Comparison of ENCODE assay signal across 11 cellular contexts in the genomic region with DNA sequence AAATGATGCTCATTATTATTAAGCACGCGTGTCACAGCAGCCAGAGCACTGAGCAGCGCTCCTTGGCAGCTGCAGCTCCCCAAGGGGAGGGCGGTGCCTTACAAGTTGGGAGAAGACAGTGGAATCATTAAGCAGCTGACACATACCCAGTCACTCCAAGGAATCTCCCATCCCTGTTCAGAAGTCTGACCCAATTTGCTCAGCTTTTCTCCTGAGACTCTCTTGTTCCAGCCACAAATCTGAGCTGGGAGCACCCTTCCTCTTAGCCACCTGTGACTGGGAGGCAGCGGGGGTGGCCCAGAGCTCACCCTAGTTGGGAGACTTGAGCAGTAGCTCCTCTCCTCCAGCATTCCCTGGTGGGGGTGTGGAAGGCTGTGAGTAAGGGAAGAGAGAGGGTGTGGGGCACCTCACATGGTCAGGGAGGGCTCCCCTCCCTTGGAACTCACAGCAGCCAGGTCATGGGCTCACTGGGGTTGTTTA.
DNase-seq lines count a peak whose midpoint lies in the region; ATAC-seq, FAIRE-seq and TF ChIP-seq lines count a peak whose summit lies in the region.
"Had no signal": no experiment of that assay in that cellular context is flagged by ENCODE, and none has a peak within 500 bp of the region (broad histone marks: within the 10 kb centered on the region; RNA-seq: fewer than 3 reads in every experiment).

No MANE protein-coding gene starts in this region.

- H3K4me2 ChIP-seq in mammary epithelial cell (ENCODE audit: insufficient read depth, low read depth, low read length): no peak overlapping the region

- H3K36me3 ChIP-seq in mammary epithelial cell (ENCODE audit: insufficient read depth, low read length) (no peaks in the 10 kb centered on the region), small intestine (ENCODE audit: control insufficient read depth in 2 of 2, insufficient read depth in 2 of 2, low read length in 2 of 2) (no peaks in the 10 kb centered on the region)

- H4K20me1 ChIP-seq in mammary epithelial cell (ENCODE audit: insufficient read depth, low read length): no peaks in the 10 kb centered on the region

- H3K4me1 ChIP-seq in mammary epithelial cell (ENCODE audit: insufficient read depth, low read length) (peaks cover 13% of the 10 kb centered on the region), right cardiac atrium (ENCODE audit: control insufficient read depth, insufficient read depth, low read length) (peaks cover 20% of the 10 kb centered on the region), small intestine (ENCODE audit: control insufficient read depth in 2 of 2, insufficient read depth in 1 of 2, low read depth in 1 of 2, low read length in 1 of 2) (peaks cover 0 to 3% of the 10 kb centered on the region in 2 donors)

- H3K36me3 Mint-ChIP-seq in stimulated activated effector memory CD8-positive, alpha-beta T cell treated with anti-CD3 and anti-CD28 coated beads, Interleukin-12 subunit alpha, Interleukin-12 subunit beta, amount 100 ng/mL, for 72 hours: no peaks in the 10 kb centered on the region
- no peaks in the 10 kb centered on the region for H3K36me3 Mint-ChIP-seq in Calu3 (ENCODE audit: insufficient read depth, unreplicated experiment)

- in situ Hi-C loops in mammary epithelial cell (cut with MboI; ENCODE audit: low sequenced_read_pairs in 2 of 2): no loop called here

- H3K9ac ChIP-seq in mammary epithelial cell (ENCODE audit: insufficient read depth, low read length): no peak overlapping the region

- TF ChIP-seq CTCF in mammary epithelial cell (conservative IDR thresholded peaks at IDR 0.05 in 1 of 2, IDR thresholded peaks at IDR 0.05 in 1 of 2; ENCODE audit: extremely low read depth in 1 of 2, insufficient read depth in 1 of 2, low read depth in 1 of 2, low read length in 2 of 2) (no peak), Calu3 (IDR thresholded peaks at IDR 0.05; ENCODE audit: unreplicated experiment) (no peak)

- ATAC-seq in right cardiac atrium: peak; percentile 78 to 81
- peak; percentile 5 for ATAC-seq in stimulated activated effector memory CD8-positive, alpha-beta T cell treated with anti-CD3 and anti-CD28 coated beads, Interleukin-12 subunit alpha, Interleukin-12 subunit beta, amount 100 ng/mL, for 72 hours

- H3K79me2 ChIP-seq in mammary epithelial cell (ENCODE audit: insufficient read depth, low read length): no peaks in the 10 kb centered on the region

- H3K4me3 ChIP-seq in mammary epithelial cell (replicated peaks in 1 of 3; ENCODE audit: insufficient read depth in 1 of 3, low read depth in 2 of 3, low read length in 3 of 3) (no peak overlapping the region), right cardiac atrium (ENCODE audit: low read length) (no peak overlapping the region), small intestine (ENCODE audit: low read depth in 1 of 2, low read length in 2 of 2) (no peak overlapping the region)

- H3K27me3 Mint-ChIP-seq in Calu3 (ENCODE audit: unreplicated experiment): no peaks in the 10 kb centered on the region

- H3K9me3 ChIP-seq in mammary epithelial cell (replicated peaks; ENCODE audit: insufficient read depth, low read length) (no peaks in the 10 kb centered on the region), right cardiac atrium (ENCODE audit: control insufficient read depth, low read length) (no peaks in the 10 kb centered on the region), small intestine (ENCODE audit: control insufficient read depth, low read depth) (no peaks in the 10 kb centered on the region)

- FAIRE-seq in small intestine (lab: Jason Lieb, UNC): no peak
- FAIRE-seq: GM18507 had no signal

- H3K27ac ChIP-seq in mammary epithelial cell (ENCODE audit: insufficient read depth, low read depth, low read length) (no peak overlapping the region), right cardiac atrium (ENCODE audit: low read length) (peak overlapping the region; percentile 1), small intestine (ENCODE audit: low read depth in 1 of 2, low read length in 1 of 2) (peak overlapping the region in 1 of 2 donors; percentile 60)

- dilution Hi-C loops in mammary epithelial cell (cut with HindIII; ENCODE audit: low sequenced_read_pairs): no loop called here

- no peak overlapping the region for H3K4me3 Mint-ChIP-seq in stimulated activated effector memory CD8-positive, alpha-beta T cell treated with anti-CD3 and anti-CD28 coated beads, Interleukin-12 subunit alpha, Interleukin-12 subunit beta, amount 100 ng/mL, for 72 hours
- no peak overlapping the region for H3K4me3 Mint-ChIP-seq in Calu3 (ENCODE audit: low read depth, unreplicated experiment)

- no peak overlapping the region for H3K27ac Mint-ChIP-seq in stimulated activated effector memory CD8-positive, alpha-beta T cell treated with anti-CD3 and anti-CD28 coated beads, Interleukin-12 subunit alpha, Interleukin-12 subunit beta, amount 100 ng/mL, for 72 hours
- no peak overlapping the region for H3K27ac Mint-ChIP-seq in Calu3 (ENCODE audit: unreplicated experiment)

- H3K27me3 ChIP-seq in mammary epithelial cell (ENCODE audit: insufficient read depth, low read length) (no peaks in the 10 kb centered on the region), right cardiac atrium (ENCODE audit: control insufficient read depth, insufficient read depth) (no peaks in the 10 kb centered on the region), small intestine (ENCODE audit: control insufficient read depth in 2 of 2, insufficient read depth in 2 of 2, low read length in 2 of 2) (no peaks in the 10 kb centered on the region)

- 55% methylated on average over 5 of the region's 5 CpGs for WGBS in mammary epithelial cell (ENCODE audit: low coverage, missing lambda C conversion rate)
- 46% methylated on average over 5 of the region's 5 CpGs for WGBS in right cardiac atrium
- 73 to 92% (median 91%) methylated on average over 5 of the region's 5 CpGs for WGBS in small intestine, 3 donors

- BruUV-seq in mammary epithelial cell (replicated peaks; lab: Mats Ljungman, UMichigan) (no TSS peak), Calu3 (replicated peaks; lab: Mats Ljungman, UMichigan) (no TSS peak)

- no peaks in the 10 kb centered on the region for H3K9me3 Mint-ChIP-seq in stimulated activated effector memory CD8-positive, alpha-beta T cell treated with anti-CD3 and anti-CD28 coated beads, Interleukin-12 subunit alpha, Interleukin-12 subunit beta, amount 100 ng/mL, for 72 hours
- no peaks in the 10 kb centered on the region for H3K9me3 Mint-ChIP-seq in Calu3 (ENCODE audit: low read depth, unreplicated experiment)

- CTCF ChIA-PET in mammary epithelial cell (lab: Charles Lee; ENCODE audit: low non-redundant PET) (interaction anchor here (0.6 kb wide), 1 partner anchor 43 kb away, joined by 5 read pairs; no protein-coding TSS in a partner anchor), Calu3 (lab: Charles Lee) (no interaction called here)

- peak overlapping the region; percentile 34 for H2AFZ ChIP-seq in mammary epithelial cell (ENCODE audit: low read depth, low read length)

- DNase-seq in GM04503 (ENCODE audit: low read depth) (peak; percentile 94), mammary epithelial cell (peak; percentile 85), right cardiac atrium (peak; percentile 86 to 92 (median 91)), small intestine (no peak), Calu3 (no peak), UCSD-AML1 (lab: John Stamatoyannopoulos, UW; ENCODE audit: unreplicated experiment) (no peak)
- no peak for DNase-seq in stimulated activated effector memory CD8-positive, alpha-beta T cell treated with anti-CD3 and anti-CD28 coated beads, Interleukin-12 subunit alpha, Interleukin-12 subunit beta, amount 100 ng/mL, for 72 hours (ENCODE audit: low spot score in 2 of 2)
- DNase-seq in activated CD4-positive, alpha-beta T cell treated with anti-CD3 and anti-CD28 coated beads for 1 hour: no peak
- DNase-seq: activated CD8-positive, alpha-beta memory T cell treated with anti-CD3 and anti-CD28 coated beads, Interleukin-2, amount 50 U/mL, for 48 hours; NCI-H524 treated with DMSO at 0.1 percent for 48 hours had no signal

- no peaks in the 10 kb centered on the region for H3K4me1 Mint-ChIP-seq in stimulated activated effector memory CD8-positive, alpha-beta T cell treated with anti-CD3 and anti-CD28 coated beads, Interleukin-12 subunit alpha, Interleukin-12 subunit beta, amount 100 ng/mL, for 72 hours
- no peaks in the 10 kb centered on the region for H3K4me1 Mint-ChIP-seq in Calu3 (ENCODE audit: low read depth, unreplicated experiment)

- intact Hi-C loops in mammary epithelial cell (cut with micrococcal nuclease): no loop called here
- intact Hi-C loops in right cardiac atrium (cut with DNase I): no loop called here
- intact Hi-C loops in Calu3 (cut with micrococcal nuclease; ENCODE audit: unreplicated experiment): no loop called here

Comparison
In these comparisons a context has a peak if more than half of its experiments do, and no peak if none do; other contexts are left out.
1. DNase-seq: peak in GM04503 (single experiment), mammary epithelial cell (single experiment) and right cardiac atrium (3 of 3); none in stimulated activated effector memory CD8-positive, alpha-beta T cell treated with anti-CD3 and anti-CD28 coated beads, Interleukin-12 subunit alpha, Interleukin-12 subunit beta, amount 100 ng/mL, for 72 hours (0 of 2), small intestine (single experiment), Calu3 (single experiment), UCSD-AML1 (single experiment) and activated CD4-positive, alpha-beta T cell treated with anti-CD3 and anti-CD28 coated beads for 1 hour (single experiment).